In genomic region chr12:90027041-90027440, GRCh38 we compare ENCODE assay signal across 22 cellular contexts.
DNase-seq lines count a peak whose midpoint lies in the region; TF ChIP-seq lines count a peak whose summit lies in the region.
"Had no signal": no experiment of that assay in that cellular context is flagged by ENCODE, and none has a peak within 500 bp of the region (broad histone marks: within the 10 kb centered on the region; RNA-seq: fewer than 3 reads in every experiment).

No MANE protein-coding gene starts in this region.

- H3K9me3 ChIP-seq in mammary epithelial cell (replicated peaks; ENCODE audit: insufficient read depth, low read length), result no peaks in the 10 kb centered on the region
- H3K9me3 ChIP-seq in breast epithelium, result no peaks in the 10 kb centered on the region
- no peaks in the 10 kb centered on the region for H3K9me3 ChIP-seq in WERI-Rb-1 (ENCODE audit: severe bottlenecking)
- H3K9me3 ChIP-seq in neural progenitor cell (ENCODE audit: low read depth), result no peaks in the 10 kb centered on the region
- H3K9me3 ChIP-seq: SJSA1 had no signal

- H3K4me1 ChIP-seq in mammary epithelial cell (ENCODE audit: insufficient read depth, low read length) (peaks cover 19% of the 10 kb centered on the region), breast epithelium (no peaks in the 10 kb centered on the region), neural progenitor cell (peaks cover 4% of the 10 kb centered on the region)

- H3K4me2 ChIP-seq in mammary epithelial cell (ENCODE audit: insufficient read depth, low read depth, low read length) (no peak overlapping the region), neural progenitor cell (no peak overlapping the region)

- H3K79me2 ChIP-seq in mammary epithelial cell (ENCODE audit: insufficient read depth, low read length), result no peaks in the 10 kb centered on the region
- no peaks in the 10 kb centered on the region for H3K79me2 ChIP-seq in neural progenitor cell (ENCODE audit: low read depth)

- peak overlapping the region; percentile 43 for H3K27ac Mint-ChIP-seq in neural progenitor cell

- H2AFZ ChIP-seq in mammary epithelial cell (ENCODE audit: low read depth, low read length) (peak overlapping the region; percentile 8), neural progenitor cell (replicated peaks) (peak overlapping the region; percentile 31)

- H3K4me1 Mint-ChIP-seq in neural progenitor cell, result peaks cover 6% of the 10 kb centered on the region

- H3K36me3 Mint-ChIP-seq in neural progenitor cell, result no peaks in the 10 kb centered on the region

- TF ChIP-seq CTCF in mammary epithelial cell (conservative IDR thresholded peaks at IDR 0.05 in 1 of 2, IDR thresholded peaks at IDR 0.05 in 1 of 2; ENCODE audit: extremely low read depth in 1 of 2, insufficient read depth in 1 of 2, low read depth in 1 of 2, low read length in 2 of 2) (no peak), breast epithelium (IDR thresholded peaks at IDR 0.05) (no peak), WERI-Rb-1 (IDR thresholded peaks at IDR 0.05; ENCODE audit: low read depth, low read length) (no peak), neural progenitor cell (IDR thresholded peaks at IDR 0.05) (no peak)

- no peaks in the 10 kb centered on the region for H3K27me3 ChIP-seq in mammary epithelial cell (ENCODE audit: insufficient read depth, low read length)
- H3K27me3 ChIP-seq in breast epithelium, result no peaks in the 10 kb centered on the region
- H3K27me3 ChIP-seq in WERI-Rb-1 (ENCODE audit: insufficient read depth, low read depth, severe bottlenecking), result no peaks in the 10 kb centered on the region
- no peaks in the 10 kb centered on the region for H3K27me3 ChIP-seq in neural progenitor cell
- H3K27me3 ChIP-seq: SJSA1 had no signal

- H3K9ac ChIP-seq in mammary epithelial cell (ENCODE audit: insufficient read depth, low read length) (no peak overlapping the region), neural progenitor cell (no peak overlapping the region)

- no peak for DNase-seq in mammary epithelial cell
- DNase-seq in breast epithelium (ENCODE audit: low spot score in 2 of 2), result no peak
- DNase-seq in WERI-Rb-1, result peak; percentile 16
- no peak for DNase-seq in neural progenitor cell (ENCODE audit: low spot score)
- DNase-seq in DMS153 treated with DMSO at 0.1 percent for 48 hours (lab: John Stamatoyannopoulos, UW; ENCODE audit: unreplicated experiment), result no peak
- DNase-seq in NCI-H774 (lab: John Stamatoyannopoulos, UW), result no peak
- DNase-seq in NCI-H1694 (lab: John Stamatoyannopoulos, UW), result no peak
- no peak for DNase-seq in DMS153 (lab: John Stamatoyannopoulos, UW)
- DNase-seq: 8988T, COR-L47, DMS79 treated with DMSO at 0.1 percent for 48 hours, GF-D8, Karpas-422, NCI-H1092 treated with DMSO at 0.1 percent for 48 hours, NCI-H1436, NCI-H187 treated with DMSO at 0.1 percent for 48 hours, NCI-H2171 treated with DMSO at 0.1 percent for 48 hours, NCI-H345, NCI-H510A treated with DMSO at 0.1 percent for 48 hours, Right ventricle myocardium superior, RPMI8226 had no signal

- H3K4me3 ChIP-seq in mammary epithelial cell (replicated peaks in 1 of 3; ENCODE audit: insufficient read depth in 1 of 3, low read depth in 2 of 3, low read length in 3 of 3) (no peak overlapping the region), breast epithelium (no peak overlapping the region), WERI-Rb-1 (ENCODE audit: low read depth, low read length) (no peak overlapping the region), neural progenitor cell (no peak overlapping the region)
- H3K4me3 ChIP-seq: SJSA1 had no signal

- H3K27me3 Mint-ChIP-seq in neural progenitor cell (ENCODE audit: insufficient read depth, low read depth), result no peaks in the 10 kb centered on the region

- peaks cover 2% of the 10 kb centered on the region for H3K9me3 Mint-ChIP-seq in neural progenitor cell

- no peak for TF ChIP-seq POLR2A in breast epithelium (IDR thresholded peaks at IDR 0.05)

- H3F3A ChIP-seq in neural progenitor cell (ENCODE audit: low read depth), result no peaks in the 10 kb centered on the region

- H3K27ac ChIP-seq in mammary epithelial cell (ENCODE audit: insufficient read depth, low read depth, low read length) (no peak overlapping the region), breast epithelium (no peak overlapping the region), WERI-Rb-1 (no peak overlapping the region), neural progenitor cell (no peak overlapping the region)
- H3K27ac ChIP-seq: SJSA1 had no signal

- no TSS peak for BruUV-seq in mammary epithelial cell (replicated peaks; lab: Mats Ljungman, UMichigan)

- H4K20me1 ChIP-seq in mammary epithelial cell (ENCODE audit: insufficient read depth, low read length) (no peaks in the 10 kb centered on the region), neural progenitor cell (ENCODE audit: low read depth) (no peaks in the 10 kb centered on the region)

- H3K4me3 Mint-ChIP-seq in neural progenitor cell, result no peak overlapping the region

- in situ Hi-C loops in mammary epithelial cell (cut with MboI; ENCODE audit: low sequenced_read_pairs in 2 of 2), result no loop called here

- H3K36me3 ChIP-seq in mammary epithelial cell (ENCODE audit: insufficient read depth, low read length) (no peaks in the 10 kb centered on the region), breast epithelium (no peaks in the 10 kb centered on the region), WERI-Rb-1 (no peaks in the 10 kb centered on the region), neural progenitor cell (no peaks in the 10 kb centered on the region)
- H3K36me3 ChIP-seq: SJSA1 had no signal

- CTCF ChIA-PET in mammary epithelial cell (lab: Charles Lee; ENCODE audit: low non-redundant PET), result no interaction called here

- intact Hi-C loops in mammary epithelial cell (cut with micrococcal nuclease), result no loop called here
- intact Hi-C loops in breast epithelium (cut with DNase I; ENCODE audit: low total_unique reads), result no loop called here

- dilution Hi-C loops in mammary epithelial cell (cut with HindIII; ENCODE audit: low sequenced_read_pairs), result no loop called here
